In genomic region chr1:155776414-155776813, GRCh38 we compare ENCODE assay signal across 16 cellular contexts.
A peak's percentile ranks its signal among the peaks of the same experiment; 100 is the strongest.
DNase-seq lines count a peak whose midpoint lies in the region; ATAC-seq, FAIRE-seq and TF ChIP-seq lines count a peak whose summit lies in the region.
"Had no signal": no experiment of that assay in that cellular context is flagged by ENCODE, and none has a peak within 500 bp of the region (broad histone marks: within the 10 kb centered on the region; RNA-seq: fewer than 3 reads in every experiment).

No MANE protein-coding gene starts in this region.

- peak overlapping the region in 4 of 7 donors; percentile 20 to 57 (median 41) for H3K27ac Mint-ChIP-seq in CD14-positive monocyte
- H3K27ac Mint-ChIP-seq: CD8-positive, alpha-beta T cell had no signal

- H3K4me1 Mint-ChIP-seq in CD14-positive monocyte, result peaks cover 11% of the 10 kb centered on the region

- no peak for TF ChIP-seq CTCF in CD14-positive monocyte (IDR thresholded peaks at IDR 0.05)

- H3K4me3 Mint-ChIP-seq in CD14-positive monocyte, result no peak overlapping the region
- H3K4me3 Mint-ChIP-seq: CD8-positive, alpha-beta T cell; naive B cell had no signal

- peaks cover 0 to 1% (median 0%) of the 10 kb centered on the region in 3 donors for H3K27me3 Mint-ChIP-seq in CD14-positive monocyte (ENCODE audit: low read depth in 3 of 3)
- H3K27me3 Mint-ChIP-seq: naive B cell had no signal

- H3K36me3 Mint-ChIP-seq in CD14-positive monocyte, result peaks cover 71 to 84% of the 10 kb centered on the region in 2 donors

- ATAC-seq in HG02840 (IDR thresholded peaks at IDR 0.05; ENCODE audit: low FRiP score, unreplicated experiment) (no peak), Right ventricle myocardium superior (ENCODE audit: poor library complexity) (no peak), HG03469 (IDR thresholded peaks at IDR 0.05; ENCODE audit: unreplicated experiment) (no peak)
- ATAC-seq: CD8-positive, alpha-beta T cell; foreskin keratinocyte had no signal

- intact Hi-C loops in CD14-positive monocyte (cut with micrococcal nuclease) (no loop called here), Right ventricle myocardium superior (cut with DNase I) (loop anchor here (10.0 kb wide), 2 partner anchors 48 to 138 kb away; partner anchors contain the start of gene RIT1)

- DNase-seq in CD14-positive monocyte (ENCODE audit: low spot score) (no peak), HCEC 1CT (peak; percentile 1), RCC 7860 (ENCODE audit: low spot score) (peak; percentile 6), epithelial cell of prostate (ENCODE audit: low read depth, low spot score) (no peak), Right ventricle myocardium superior (no peak), NCI-H1436 (lab: John Stamatoyannopoulos, UW) (no peak)
- DNase-seq: activated CD4-positive, CD25-positive, alpha-beta regulatory T cell; CD8-positive, alpha-beta T cell; kidney glomerular epithelial cell; naive B cell; NCI-H1105; NCI-H748 treated with DMSO at 0.1 percent for 48 hours; sigmoid colon had no signal

- no peak for FAIRE-seq in RCC 7860 (lab: Jason Lieb, UNC)

- peaks cover 0 to 1% (median 0%) of the 10 kb centered on the region in 7 donors for H3K9me3 Mint-ChIP-seq in CD14-positive monocyte
- H3K9me3 Mint-ChIP-seq: CD8-positive, alpha-beta T cell; naive B cell had no signal

- peak overlapping the region; percentile 49 for H3K27ac ChIP-seq in epithelial cell of prostate
- H3K27ac ChIP-seq: foreskin keratinocyte, sigmoid colon had no signal

Comparison
In these comparisons a context has a peak if more than half of its experiments do, and no peak if none do; other contexts are left out.
1. DNase-seq: peak in HCEC 1CT (single experiment) and RCC 7860 (single experiment); none in CD14-positive monocyte (single experiment), epithelial cell of prostate (single experiment), Right ventricle myocardium superior (single experiment) and NCI-H1436 (single experiment).